In the genomic region with DNA sequence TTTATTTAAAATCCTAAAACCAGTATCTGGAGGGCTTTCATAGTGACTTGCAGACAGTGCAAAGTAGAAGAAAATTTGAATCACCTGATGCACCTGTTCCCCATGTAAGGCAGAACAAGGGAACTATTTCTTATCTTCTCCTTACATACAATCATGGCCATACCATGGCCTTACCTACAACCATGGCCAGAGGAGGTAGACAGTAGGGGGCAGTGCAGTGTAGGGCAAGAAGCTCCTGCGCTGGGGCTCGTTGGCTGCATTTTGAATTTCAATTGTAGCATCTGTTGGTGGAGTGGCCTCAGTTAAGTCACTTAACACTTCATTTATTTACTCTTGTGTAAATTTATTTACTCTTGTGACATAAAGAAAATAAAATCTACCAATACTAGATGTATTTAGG, we compare ENCODE assay signal across 9 cellular contexts. TPM values are rescaled to one million over a fixed set of nuclear protein-coding genes. Genes with fewer than 3 reads are reported as not detected.
A peak's percentile ranks its signal among the peaks of the same experiment; 100 is the strongest.
DNase-seq lines count a peak whose midpoint lies in the region; ATAC-seq and TF ChIP-seq lines count a peak whose summit lies in the region.
"Had no signal": no experiment of that assay in that cellular context is flagged by ENCODE, and none has a peak within 500 bp of the region (broad histone marks: within the 10 kb centered on the region; RNA-seq: fewer than 3 reads in every experiment).

No MANE protein-coding gene starts in this region.

- no peak overlapping the region for H3K18ac ChIP-seq in IMR-90 (ENCODE audit: low read depth, low read length)

- no peak overlapping the region for H2AK5ac ChIP-seq in IMR-90 (ENCODE audit: low read depth, low read length)

- CTCF ChIA-PET in IMR-90 (lab: Yijun Ruan, JAX), result no interaction called here

- H3K4me1 ChIP-seq in IMR-90 (ENCODE audit: control insufficient read depth, insufficient read depth, low read length) (no peaks in the 10 kb centered on the region), foreskin keratinocyte (no peaks in the 10 kb centered on the region), transverse colon (no peaks in the 10 kb centered on the region)

- no peak overlapping the region for H2BK15ac ChIP-seq in IMR-90 (ENCODE audit: low read depth, low read length)

- H3K9ac ChIP-seq in IMR-90 (ENCODE audit: low read depth, low read length), result no peak overlapping the region

- in situ Hi-C loops in IMR-90 (cut with MboI; ENCODE audit: low sequenced_read_pairs), result no loop called here
- in situ Hi-C loops in transverse colon (cut with MboI; ENCODE audit: low pct_ligation_motif_present in 1 of 4, low pct_unique_long_range_greater_than_20kb in 1 of 4, low sequenced_read_pairs in 3 of 4), result no loop called here

- H2AFZ ChIP-seq in IMR-90 (replicated peaks; ENCODE audit: low read length, poor library complexity), result no peak overlapping the region

- H3K27ac Mint-ChIP-seq in activated naive CD8-positive, alpha-beta T cell treated with anti-CD3 and anti-CD28 coated beads, Interleukin-2, amount 50 U/mL, for 24 hours, result no peak overlapping the region
- H3K27ac Mint-ChIP-seq in activated naive CD8-positive, alpha-beta T cell treated with anti-CD3 and anti-CD28 coated beads for 36 hours, result no peak overlapping the region
- H3K27ac Mint-ChIP-seq in immature natural killer cell, result no peak overlapping the region
- H3K27ac Mint-ChIP-seq: stimulated activated naive CD8-positive, alpha-beta T cell treated with anti-CD3 and anti-CD28 coated beads, Interleukin-15, Interleukin-2, amounts not matched to agents 100 ng/mL and 50 ng/mL, for 24 hours had no signal

- H4K8ac ChIP-seq in IMR-90 (ENCODE audit: low read depth in 2 of 2, low read length in 2 of 2), result no peak overlapping the region

- H2BK20ac ChIP-seq in IMR-90 (ENCODE audit: low read depth, low read length), result no peak overlapping the region

- no peak overlapping the region for H3K56ac ChIP-seq in IMR-90 (ENCODE audit: extremely low read depth, insufficient read depth, low read length)

- H4K91ac ChIP-seq in IMR-90 (ENCODE audit: insufficient read depth, low read depth, low read length), result no peak overlapping the region

- H2AK9ac ChIP-seq in IMR-90 (replicated peaks; ENCODE audit: low read depth, low read length, poor library complexity), result no peak overlapping the region

- DNase-seq in activated naive CD8-positive, alpha-beta T cell treated with anti-CD3 and anti-CD28 coated beads, Interleukin-2, amount 50 U/mL, for 24 hours, result peak; percentile 2
- no peak for DNase-seq in activated naive CD8-positive, alpha-beta T cell treated with anti-CD3 and anti-CD28 coated beads for 36 hours
- no peak for DNase-seq in IMR-90
- DNase-seq in RPMI8226, result peak; percentile 57
- DNase-seq in foreskin keratinocyte, result no peak
- DNase-seq in transverse colon, result peak; percentile 50
- DNase-seq in immature natural killer cell, result no peak

- H3K36me3 ChIP-seq in IMR-90 (ENCODE audit: control insufficient read depth, insufficient read depth, low read length) (no peaks in the 10 kb centered on the region), transverse colon (no peaks in the 10 kb centered on the region)

- H2BK5ac ChIP-seq in IMR-90 (ENCODE audit: low read depth, low read length, poor library complexity, severe bottlenecking), result no peak overlapping the region

- H3K23ac ChIP-seq in IMR-90 (ENCODE audit: low read depth, low read length), result no peak overlapping the region

- H3K79me1 ChIP-seq in IMR-90 (ENCODE audit: low read depth in 1 of 2, low read length in 2 of 2), result no peaks in the 10 kb centered on the region

- peak; percentile 41 for TF ChIP-seq CTCF in IMR-90 (conservative IDR thresholded peaks at IDR 0.05; ENCODE audit: low read depth, low read length)
- TF ChIP-seq CTCF in foreskin keratinocyte (conservative IDR thresholded peaks at IDR 0.05), result peak; percentile 38
- peak; percentile 28 to 51 (median 47) for TF ChIP-seq CTCF in transverse colon (IDR thresholded peaks at IDR 0.05)

- TF ChIP-seq EP300 in transverse colon (IDR thresholded peaks at IDR 0.05; ENCODE audit: low read depth), result no peak

- intact Hi-C loops in IMR-90 (cut with micrococcal nuclease) (no loop called here), transverse colon (cut with DNase I; ENCODE audit: low total_unique reads) (no loop called here)

- H3K27me3 ChIP-seq in IMR-90 (ENCODE audit: control insufficient read depth, insufficient read depth, low read length) (no peaks in the 10 kb centered on the region), foreskin keratinocyte (no peaks in the 10 kb centered on the region), transverse colon (no peaks in the 10 kb centered on the region)

- H3K27me3 Mint-ChIP-seq in activated naive CD8-positive, alpha-beta T cell treated with anti-CD3 and anti-CD28 coated beads, Interleukin-2, amount 50 U/mL, for 24 hours, result no peaks in the 10 kb centered on the region
- no peaks in the 10 kb centered on the region for H3K27me3 Mint-ChIP-seq in activated naive CD8-positive, alpha-beta T cell treated with anti-CD3 and anti-CD28 coated beads for 36 hours
- no peaks in the 10 kb centered on the region for H3K27me3 Mint-ChIP-seq in immature natural killer cell (ENCODE audit: low read depth in 3 of 3)
- H3K27me3 Mint-ChIP-seq: stimulated activated naive CD8-positive, alpha-beta T cell treated with anti-CD3 and anti-CD28 coated beads, Interleukin-15, Interleukin-2, amounts not matched to agents 100 ng/mL and 50 ng/mL, for 24 hours had no signal

- dilution Hi-C loops in IMR-90 (cut with HindIII; ENCODE audit: low sequenced_read_pairs, unreplicated experiment), result no loop called here

- H3K4me3 ChIP-seq in IMR-90 (ENCODE audit: insufficient read depth, low read depth, low read length) (no peak overlapping the region), transverse colon (no peak overlapping the region)

- no peaks in the 10 kb centered on the region for H3K36me3 Mint-ChIP-seq in activated naive CD8-positive, alpha-beta T cell treated with anti-CD3 and anti-CD28 coated beads, Interleukin-2, amount 50 U/mL, for 24 hours (ENCODE audit: low read depth)
- H3K36me3 Mint-ChIP-seq in activated naive CD8-positive, alpha-beta T cell treated with anti-CD3 and anti-CD28 coated beads for 36 hours, result no peaks in the 10 kb centered on the region
- no peaks in the 10 kb centered on the region for H3K36me3 Mint-ChIP-seq in immature natural killer cell

- H3K9me3 ChIP-seq in IMR-90 (ENCODE audit: control insufficient read depth, insufficient read depth, low read length) (peaks cover 2% of the 10 kb centered on the region; the same call in 1 of the 2 replicates), transverse colon (no peaks in the 10 kb centered on the region)

- no peak overlapping the region for H2BK120ac ChIP-seq in IMR-90 (ENCODE audit: low read depth, low read length)

- no peaks in the 10 kb centered on the region for H4K20me1 ChIP-seq in IMR-90 (ENCODE audit: insufficient read depth, low read length)

- H3K9me1 ChIP-seq in IMR-90 (ENCODE audit: insufficient read depth, low read length), result no peaks in the 10 kb centered on the region

- no peaks in the 10 kb centered on the region for H3K4me1 Mint-ChIP-seq in activated naive CD8-positive, alpha-beta T cell treated with anti-CD3 and anti-CD28 coated beads, Interleukin-2, amount 50 U/mL, for 24 hours
- H3K4me1 Mint-ChIP-seq in activated naive CD8-positive, alpha-beta T cell treated with anti-CD3 and anti-CD28 coated beads for 36 hours, result no peaks in the 10 kb centered on the region
- H3K4me1 Mint-ChIP-seq in immature natural killer cell, result no peaks in the 10 kb centered on the region

- no peak overlapping the region for H4K5ac ChIP-seq in IMR-90 (ENCODE audit: low read depth, low read length)

- no TSS peak for BruUV-seq in IMR-90 (replicated peaks; lab: Mats Ljungman, UMichigan)

- POLR2A ChIA-PET in IMR-90 (lab: Charles Lee; ENCODE audit: unreplicated experiment), result no interaction called here

- ATAC-seq in activated naive CD8-positive, alpha-beta T cell treated with anti-CD3 and anti-CD28 coated beads, Interleukin-2, amount 50 U/mL, for 24 hours, result no peak
- ATAC-seq in GM21529 (IDR thresholded peaks at IDR 0.05; ENCODE audit: unreplicated experiment) (peak; percentile 82), IMR-90 (ENCODE audit: low read depth) (no peak), foreskin keratinocyte (no peak)

- peak; percentile 56 for TF ChIP-seq RAD21 in IMR-90 (IDR thresholded peaks at IDR 0.05; ENCODE audit: low read length)

- H3K14ac ChIP-seq in IMR-90 (replicated peaks; ENCODE audit: low read depth, low read length), result no peak overlapping the region

- no peak overlapping the region for H3K27ac ChIP-seq in IMR-90 (ENCODE audit: insufficient read depth, low read length)
- H3K27ac ChIP-seq in foreskin keratinocyte, result no peak overlapping the region
- no peak overlapping the region for H3K27ac ChIP-seq in transverse colon

- H3K4me3 Mint-ChIP-seq in activated naive CD8-positive, alpha-beta T cell treated with anti-CD3 and anti-CD28 coated beads, Interleukin-2, amount 50 U/mL, for 24 hours, result no peak overlapping the region
- H3K4me3 Mint-ChIP-seq in activated naive CD8-positive, alpha-beta T cell treated with anti-CD3 and anti-CD28 coated beads for 36 hours, result no peak overlapping the region
- no peak overlapping the region for H3K4me3 Mint-ChIP-seq in immature natural killer cell
- H3K4me3 Mint-ChIP-seq: stimulated activated naive CD8-positive, alpha-beta T cell treated with anti-CD3 and anti-CD28 coated beads, Interleukin-15, Interleukin-2, amounts not matched to agents 100 ng/mL and 50 ng/mL, for 24 hours had no signal

- peaks cover 4% of the 10 kb centered on the region for H3K9me3 Mint-ChIP-seq in activated naive CD8-positive, alpha-beta T cell treated with anti-CD3 and anti-CD28 coated beads, Interleukin-2, amount 50 U/mL, for 24 hours
- peaks cover 3% of the 10 kb centered on the region for H3K9me3 Mint-ChIP-seq in activated naive CD8-positive, alpha-beta T cell treated with anti-CD3 and anti-CD28 coated beads for 36 hours
- peaks cover 0 to 32% (median 5%) of the 10 kb centered on the region in 6 donors for H3K9me3 Mint-ChIP-seq in immature natural killer cell

- H3K4ac ChIP-seq in IMR-90 (ENCODE audit: low read depth, low read length), result no peak overlapping the region

- TF ChIP-seq POLR2A in IMR-90 (IDR thresholded peaks at IDR 0.05; ENCODE audit: low read depth, low read length) (no peak), transverse colon (IDR thresholded peaks at IDR 0.05) (no peak)

- H3K4me2 ChIP-seq in IMR-90 (ENCODE audit: low read depth, low read length), result no peak overlapping the region

- WGBS in IMR-90 (ENCODE audit: extremely low coverage in 2 of 2, insufficient read length in 1 of 2), 2 experiments, result no CpG with 5 or more reads among the region's 2 CpGs
- WGBS in transverse colon (ENCODE audit: low coverage in 1 of 2), 2 donors, result 17% methylated on average over 2 of the region's 2 CpGs

TF ChIP-seq in IMR-90, 13 proteins besides CTCF, POLR2A, EP300 and RAD21 (continues in another document):
- no peak for TF ChIP-seq RCOR1 (IDR thresholded peaks at IDR 0.05; ENCODE audit: insufficient replicate concordance, low read length)

RNA-seq across cellular contexts. Expression of gene GALNTL6, which starts 33.0 kb away (rescaled TPM):
- not detected for total RNA-seq in activated naive CD8-positive, alpha-beta T cell treated with anti-CD3 and anti-CD28 coated beads for 36 hours
- under 0.01 TPM in 1 of 2 replicates, not detected in the other for total RNA-seq in IMR-90 (2012; rRNA removed)
- polyA plus RNA-seq in IMR-90 (2012; rRNA removed), result not detected in 2 replicates
- polyA plus RNA-seq in IMR-90 (2012; cell fraction: cytosol; rRNA removed), result not detected in 2 replicates
- not detected in 2 replicates for polyA plus RNA-seq in IMR-90 (2012; cell fraction: nucleus; rRNA removed; ENCODE audit: low replicate concordance)
- total RNA-seq in foreskin keratinocyte, result not detected in 2 replicates
- polyA plus RNA-seq in foreskin keratinocyte, result not detected in 2 replicates
- under 1 TPM in 2 of 4 donors, not detected in 2; 0.82 to 0.95 TPM for total RNA-seq in transverse colon
- not detected for polyA plus RNA-seq in immature natural killer cell

Comparison
In these comparisons a context has a peak if more than half of its experiments do, and no peak if none do; other contexts are left out.
1. DNase-seq: peak in activated naive CD8-positive, alpha-beta T cell treated with anti-CD3 and anti-CD28 coated beads, Interleukin-2, amount 50 U/mL, for 24 hours (single experiment), RPMI8226 (single experiment) and transverse colon (single experiment); none in activated naive CD8-positive, alpha-beta T cell treated with anti-CD3 and anti-CD28 coated beads for 36 hours (single experiment), IMR-90 (single experiment), foreskin keratinocyte (0 of 2) and immature natural killer cell (0 of 3).
2. Peak in every context shown above with its lines, with median percentiles within 50 percentile points of each other: CTCF ChIP-seq.